In genomic region chr12:54861927-54862326, GRCh38 we compare ENCODE assay signal across 37 cellular contexts. TPM values are rescaled to one million over a fixed set of nuclear protein-coding genes. Genes with fewer than 3 reads are reported as not detected.
"Had no signal": no experiment of that assay in that cellular context is flagged by ENCODE, and none has a peak within 500 bp of the region (broad histone marks: within the 10 kb centered on the region; RNA-seq: fewer than 3 reads in every experiment).

No MANE protein-coding gene starts in this region.

- DNase-seq: Karpas-422, Kasumi-1, KG1, MG63, MM.1S, MV-4-11, NCI-H1048, NCI-H1092, NCI-H1092 treated with DMSO at 0.1 percent for 48 hours, NCI-H1105, NCI-H1105 treated with DMSO at 0.1 percent for 48 hours, NCI-H1417, NCI-H1417 treated with DMSO at 0.1 percent for 48 hours, NCI-H1436, NCI-H1436 treated with DMSO at 0.1 percent for 48 hours, NCI-H146, NCI-H1694, NCI-H1694 treated with DMSO at 0.1 percent for 48 hours, NCI-H187, NCI-H187 treated with DMSO at 0.1 percent for 48 hours, NCI-H1930, NCI-H2029, NCI-H2029 treated with DMSO at 0.1 percent for 48 hours, NCI-H2081, NCI-H2081 treated with DMSO at 0.1 percent for 48 hours, NCI-H2107, NCI-H2171, NCI-H2171 treated with DMSO at 0.1 percent for 48 hours, NCI-H2227 treated with DMSO at 0.1 percent for 48 hours, NCI-H226, NCI-H345, NCI-H446, NCI-H446 treated with DMSO at 0.1 percent for 48 hours had no signal

RNA-seq across cellular contexts. Expression of gene MUCL1, which starts 7.6 kb away (rescaled TPM):
- total RNA-seq: LHCN-M2, M059J, MCF 10A, NCI-H460 had no signal
